ENCODE assay signal across 15 cellular contexts in genomic region chr1:108121361-108122143, GRCh38.
DNase-seq lines count a peak whose midpoint lies in the region; ATAC-seq and TF ChIP-seq lines count a peak whose summit lies in the region.
"Had no signal": no experiment of that assay in that cellular context is flagged by ENCODE, and none has a peak within 500 bp of the region (broad histone marks: within the 10 kb centered on the region; RNA-seq: fewer than 3 reads in every experiment).

No MANE protein-coding gene starts in this region.

- no peaks in the 10 kb centered on the region for H3K79me1 ChIP-seq in trophoblast cell (ENCODE audit: low read length)

- peaks cover 6% of the 10 kb centered on the region for H3K4me1 Mint-ChIP-seq in CD8-positive, alpha-beta T cell (ENCODE audit: low read depth)
- no peaks in the 10 kb centered on the region for H3K4me1 Mint-ChIP-seq in activated CD8-positive, alpha-beta memory T cell treated with anti-CD3 and anti-CD28 coated beads, Interleukin-2, amount 10 ng/mL, durations not matched to agents 7 days and 5 days

- H2BK5ac ChIP-seq in trophoblast cell (ENCODE audit: low read depth, low read length, poor library complexity), result no peak overlapping the region

- H3K4me1 ChIP-seq in trophoblast cell (ENCODE audit: control insufficient read depth in 1 of 2, insufficient read depth in 2 of 2, low read length in 2 of 2), result no peaks in the 10 kb centered on the region
- H3K4me1 ChIP-seq in CD8-positive, alpha-beta T cell (ENCODE audit: insufficient read depth, low read length), result no peaks in the 10 kb centered on the region

- H3K36me3 ChIP-seq in trophoblast cell (ENCODE audit: control insufficient read depth in 1 of 2, insufficient read depth in 2 of 2, low read length in 2 of 2), result no peaks in the 10 kb centered on the region
- H3K36me3 ChIP-seq in CD8-positive, alpha-beta T cell (ENCODE audit: insufficient read depth, low read length), result no peaks in the 10 kb centered on the region
- H3K36me3 ChIP-seq: tibial artery had no signal

- no peak overlapping the region for H3K14ac ChIP-seq in trophoblast cell (ENCODE audit: low read length)

- H2AFZ ChIP-seq in trophoblast cell (ENCODE audit: insufficient read depth, low read length, poor library complexity), result no peak overlapping the region

- no peak overlapping the region for H3K4me3 ChIP-seq in trophoblast cell (ENCODE audit: low read depth, low read length)
- no peak overlapping the region for H3K4me3 ChIP-seq in CD8-positive, alpha-beta T cell (ENCODE audit: low read depth, low read length)
- H3K4me3 ChIP-seq: tibial artery had no signal

- no peak overlapping the region for H4K8ac ChIP-seq in trophoblast cell (ENCODE audit: low read depth, low read length)

- no peaks in the 10 kb centered on the region for H3K9me3 ChIP-seq in trophoblast cell (ENCODE audit: insufficient read depth, low read depth, low read length)
- no peaks in the 10 kb centered on the region for H3K9me3 ChIP-seq in CD8-positive, alpha-beta T cell (ENCODE audit: low read length)
- H3K9me3 ChIP-seq: tibial artery had no signal

- no peak overlapping the region for H3K23ac ChIP-seq in trophoblast cell (ENCODE audit: low read length)

- H3K36me3 Mint-ChIP-seq in CD8-positive, alpha-beta T cell, result no peaks in the 10 kb centered on the region
- no peaks in the 10 kb centered on the region for H3K36me3 Mint-ChIP-seq in activated CD8-positive, alpha-beta memory T cell treated with anti-CD3 and anti-CD28 coated beads, Interleukin-2, amount 10 ng/mL, durations not matched to agents 7 days and 5 days
- H3K36me3 Mint-ChIP-seq: activated naive CD4-positive, alpha-beta T cell treated with anti-CD3 and anti-CD28 coated beads, Interleukin-2, amount 10 ng/mL, durations not matched to agents 7 days and 5 days had no signal

- H3K27ac ChIP-seq in trophoblast cell (ENCODE audit: low read depth, low read length), result no peak overlapping the region
- H3K27ac ChIP-seq in CD8-positive, alpha-beta T cell (ENCODE audit: low read depth, low read length), result no peak overlapping the region
- H3K27ac ChIP-seq: tibial artery, VCaP had no signal

- WGBS in trophoblast cell (ENCODE audit: extremely low coverage, insufficient coverage, insufficient read length), result no CpG with 5 or more reads among the region's 36 CpGs

- ATAC-seq in left cardiac atrium, result no peak
- ATAC-seq in CD8-positive, alpha-beta T cell, result no peak
- ATAC-seq in activated CD8-positive, alpha-beta memory T cell treated with anti-CD3 and anti-CD28 coated beads, Interleukin-2, amount 10 ng/mL, durations not matched to agents 7 days and 5 days, result no peak
- ATAC-seq in GM19467 (IDR thresholded peaks at IDR 0.05; ENCODE audit: unreplicated experiment), result no peak

- DNase-seq in ELR (ENCODE audit: low read depth), result peak; percentile 10
- peak; percentile 39 for DNase-seq in SK-MEL-5 (ENCODE audit: low read depth, low spot score)
- peak; percentile 38 for DNase-seq in left cardiac atrium
- peak; percentile 22 to 67 for DNase-seq in trophoblast cell
- DNase-seq in NCI-H226, result no peak
- no peak for DNase-seq in CD8-positive, alpha-beta T cell
- no peak for DNase-seq in activated CD8-positive, alpha-beta memory T cell treated with anti-CD3 and anti-CD28 coated beads, Interleukin-2, amount 10 ng/mL, durations not matched to agents 7 days and 5 days
- DNase-seq: activated naive CD4-positive, alpha-beta T cell treated with anti-CD3 and anti-CD28 coated beads, Interleukin-2, amount 10 ng/mL, durations not matched to agents 7 days and 5 days; MV-4-11; occipital lobe; stimulated activated CD4-positive, alpha-beta T cell treated with anti-CD3 and anti-CD28 coated beads, Interleukin-15, amount 100 ng/mL, for 24 hours; tibial artery had no signal

- no peak overlapping the region for H3K4ac ChIP-seq in trophoblast cell (ENCODE audit: low read depth, low read length)

- H4K91ac ChIP-seq in trophoblast cell (ENCODE audit: low read depth, low read length), result no peak overlapping the region

- H3K9me3 Mint-ChIP-seq in CD8-positive, alpha-beta T cell, result no peaks in the 10 kb centered on the region
- H3K9me3 Mint-ChIP-seq in activated CD8-positive, alpha-beta memory T cell treated with anti-CD3 and anti-CD28 coated beads, Interleukin-2, amount 10 ng/mL, durations not matched to agents 7 days and 5 days (ENCODE audit: low read depth), result no peaks in the 10 kb centered on the region
- H3K9me3 Mint-ChIP-seq: activated naive CD4-positive, alpha-beta T cell treated with anti-CD3 and anti-CD28 coated beads, Interleukin-2, amount 10 ng/mL, durations not matched to agents 7 days and 5 days had no signal

- intact Hi-C loops in left cardiac atrium (cut with DNase I), result no loop called here
- intact Hi-C loops in CD8-positive, alpha-beta T cell (cut with DNase I, micrococcal nuclease), result loop anchor here in 1 of 2 experiments (5.0 kb wide), 1 partner anchor 159 kb away; no protein-coding TSS in a partner anchor

- H3K27ac Mint-ChIP-seq in CD8-positive, alpha-beta T cell, result no peak overlapping the region
- no peak overlapping the region for H3K27ac Mint-ChIP-seq in activated CD8-positive, alpha-beta memory T cell treated with anti-CD3 and anti-CD28 coated beads, Interleukin-2, amount 10 ng/mL, durations not matched to agents 7 days and 5 days
- H3K27ac Mint-ChIP-seq: activated naive CD4-positive, alpha-beta T cell treated with anti-CD3 and anti-CD28 coated beads, Interleukin-2, amount 10 ng/mL, durations not matched to agents 7 days and 5 days; B cell had no signal

- POLR2A ChIA-PET in CD8-positive, alpha-beta T cell (lab: Charles Lee), result no interaction called here

- no peaks in the 10 kb centered on the region for H3K27me3 Mint-ChIP-seq in CD8-positive, alpha-beta T cell (ENCODE audit: low read depth)
- H3K27me3 Mint-ChIP-seq in activated CD8-positive, alpha-beta memory T cell treated with anti-CD3 and anti-CD28 coated beads, Interleukin-2, amount 10 ng/mL, durations not matched to agents 7 days and 5 days, result peaks cover 13% of the 10 kb centered on the region

- CTCF ChIA-PET in CD8-positive, alpha-beta T cell (lab: Charles Lee), result interaction anchor here (1.3 kb wide), 1 partner anchor 339 kb away, joined by 8 read pairs; no protein-coding TSS in a partner anchor
- CTCF ChIA-PET in activated CD8-positive, alpha-beta memory T cell treated with anti-CD3 and anti-CD28 coated beads, Interleukin-2, amount 10 ng/mL, durations not matched to agents 7 days and 5 days (lab: Charles Lee), result interaction anchor here (10.5 kb wide), 1 partner anchor 338 kb away, joined by 218 read pairs; no protein-coding TSS in a partner anchor

- H3K18ac ChIP-seq in trophoblast cell (ENCODE audit: low read length), result no peak overlapping the region

- no peak overlapping the region for H2BK12ac ChIP-seq in trophoblast cell (ENCODE audit: low read length)

- no peak overlapping the region for H2AK5ac ChIP-seq in trophoblast cell (ENCODE audit: low read length)

- no peak overlapping the region for H3K4me2 ChIP-seq in trophoblast cell (ENCODE audit: low read length)

- TF ChIP-seq CTCF in CD8-positive, alpha-beta T cell (IDR thresholded peaks at IDR 0.05), result no peak

- no peak overlapping the region for H3K4me3 Mint-ChIP-seq in CD8-positive, alpha-beta T cell
- H3K4me3 Mint-ChIP-seq in activated CD8-positive, alpha-beta memory T cell treated with anti-CD3 and anti-CD28 coated beads, Interleukin-2, amount 10 ng/mL, durations not matched to agents 7 days and 5 days, result no peak overlapping the region
- H3K4me3 Mint-ChIP-seq: activated naive CD4-positive, alpha-beta T cell treated with anti-CD3 and anti-CD28 coated beads, Interleukin-2, amount 10 ng/mL, durations not matched to agents 7 days and 5 days; B cell had no signal

- in situ Hi-C loops in SK-MEL-5 (cut with HindIII; ENCODE audit: low pct_unique_long_range_greater_than_20kb, low sequenced_read_pairs), result no loop called here

- H2BK120ac ChIP-seq in trophoblast cell (ENCODE audit: insufficient read depth, low read length, poor library complexity), result no peak overlapping the region

- no peaks in the 10 kb centered on the region for H3K79me2 ChIP-seq in trophoblast cell (ENCODE audit: control insufficient read depth, insufficient read depth, low read length, poor library complexity)

- H4K12ac ChIP-seq in trophoblast cell (ENCODE audit: low read depth, low read length), result no peak overlapping the region

- no peaks in the 10 kb centered on the region for H3K27me3 ChIP-seq in trophoblast cell (ENCODE audit: insufficient read depth, low read length)
- no peaks in the 10 kb centered on the region for H3K27me3 ChIP-seq in CD8-positive, alpha-beta T cell (ENCODE audit: insufficient read depth, low read length)

- H3K9ac ChIP-seq in trophoblast cell (ENCODE audit: low read length), result no peak overlapping the region

Comparison
In these comparisons a context has a peak if more than half of its experiments do, and no peak if none do; other contexts are left out.
1. DNase-seq: peak in ELR (single experiment), SK-MEL-5 (single experiment), left cardiac atrium (single experiment) and trophoblast cell (2 of 2); none in NCI-H226 (single experiment), CD8-positive, alpha-beta T cell (0 of 7) and activated CD8-positive, alpha-beta memory T cell treated with anti-CD3 and anti-CD28 coated beads, Interleukin-2, amount 10 ng/mL, durations not matched to agents 7 days and 5 days (single experiment).